8 cellular contexts compared by ENCODE assay signal in genomic region chr17:78839173-78839761, GRCh38. TPM values are rescaled to one million over a fixed set of nuclear protein-coding genes. Genes with fewer than 3 reads are reported as not detected.
DNase-seq lines count a peak whose midpoint lies in the region; ATAC-seq and TF ChIP-seq lines count a peak whose summit lies in the region.

No MANE protein-coding gene starts in this region.

- H3K27me3 Mint-ChIP-seq in endodermal cell (ENCODE audit: insufficient read depth) = no peaks in the 10 kb centered on the region

- DNase-seq in Peyer's patch (no peak), endodermal cell (no peak), 8988T (no peak), occipital lobe (lab: John Stamatoyannopoulos, UW) (no peak), SHP77 (lab: John Stamatoyannopoulos, UW) (no peak)

- no peaks in the 10 kb centered on the region for H3K9me3 Mint-ChIP-seq in endodermal cell

- H3K27me3 ChIP-seq in Peyer's patch = no peaks in the 10 kb centered on the region
- H3K27me3 ChIP-seq in endodermal cell (ENCODE audit: control insufficient read depth, insufficient read depth, low read length, poor library complexity, severe bottlenecking) = no peaks in the 10 kb centered on the region
- H3K27me3 ChIP-seq in neutrophil = no peaks in the 10 kb centered on the region

- H3K27ac Mint-ChIP-seq in endodermal cell = peak overlapping the region; percentile 90

- H3K4me3 Mint-ChIP-seq in endodermal cell = peak overlapping the region; percentile 68

- peaks cover 20% of the 10 kb centered on the region for H3K4me1 Mint-ChIP-seq in endodermal cell

- H3K9ac ChIP-seq in endodermal cell (ENCODE audit: extremely low read depth, low read length, poor library complexity, severe bottlenecking) = peak overlapping the region; percentile 83

- no peak for ATAC-seq in HG03108 (IDR thresholded peaks at IDR 0.05; ENCODE audit: unreplicated experiment)

- TF ChIP-seq CTCF in GM12875 (IDR thresholded peaks at IDR 0.05; ENCODE audit: borderline replicate concordance, insufficient read depth, low read depth, low read length) = no peak
- TF ChIP-seq CTCF in Peyer's patch (IDR thresholded peaks at IDR 0.05) = no peak
- no peak for TF ChIP-seq CTCF in endodermal cell (conservative IDR thresholded peaks at IDR 0.05)
- no peak for TF ChIP-seq CTCF in neutrophil (IDR thresholded peaks at IDR 0.05)

- H3K36me3 ChIP-seq in Peyer's patch = peaks cover 0 to 38% (median 0%) of the 10 kb centered on the region in 3 donors
- H3K36me3 ChIP-seq in endodermal cell (ENCODE audit: control insufficient read depth, insufficient read depth, low read length) = peaks cover 36% of the 10 kb centered on the region
- H3K36me3 ChIP-seq in neutrophil = peaks cover 10% of the 10 kb centered on the region

- TF ChIP-seq POLR2A in Peyer's patch (IDR thresholded peaks at IDR 0.05) = no peak

- peaks cover 36% of the 10 kb centered on the region for H3K36me3 Mint-ChIP-seq in endodermal cell (ENCODE audit: low read depth)

- peak overlapping the region; percentile 82 for H3K4me3 ChIP-seq in GM12875 (ENCODE audit: low read depth, low read length)
- H3K4me3 ChIP-seq in Peyer's patch = peak overlapping the region; percentile 69 to 94 (median 89)
- H3K4me3 ChIP-seq in endodermal cell (ENCODE audit: low read length) = peak overlapping the region; percentile 83
- peak overlapping the region; percentile 84 to 86 for H3K4me3 ChIP-seq in neutrophil (ENCODE audit: low read depth in 1 of 2, low read length in 1 of 2)

- no peaks in the 10 kb centered on the region for H3K9me3 ChIP-seq in Peyer's patch
- no peaks in the 10 kb centered on the region for H3K9me3 ChIP-seq in endodermal cell (ENCODE audit: control insufficient read depth, low read length)
- no peaks in the 10 kb centered on the region for H3K9me3 ChIP-seq in neutrophil

- peaks cover 0 to 21% (median 2%) of the 10 kb centered on the region in 4 donors for H3K4me1 ChIP-seq in Peyer's patch
- no peaks in the 10 kb centered on the region for H3K4me1 ChIP-seq in endodermal cell (ENCODE audit: control insufficient read depth, insufficient read depth, low read length)
- H3K4me1 ChIP-seq in neutrophil (ENCODE audit: control insufficient read depth in 1 of 2, insufficient read depth in 1 of 2, low read depth in 1 of 2, low read length in 1 of 2) = peaks cover 21 to 22% of the 10 kb centered on the region in 2 experiments

- WGBS in endodermal cell (ENCODE audit: insufficient coverage in 1 of 2, insufficient read length in 1 of 2), 2 experiments = 39% methylated on average over 11 to 13 of the region's 13 CpGs

- H3K27ac ChIP-seq in Peyer's patch (peak overlapping the region; percentile 92 to 100 (median 100)), endodermal cell (ENCODE audit: low read depth, low read length) (no peak overlapping the region), neutrophil (peak overlapping the region; percentile 93)

RNA-seq across cellular contexts. Expression of gene USP36, which starts 1.3 kb away (rescaled TPM):
- total RNA-seq in Peyer's patch = 100 to 1,000 TPM in 1 of 4 donors, 10 to 100 TPM in 3; 20.7 to 130 (median 59.9) TPM
- 10 to 100 TPM; 57.1 to 62.5 TPM for total RNA-seq in endodermal cell
- polyA plus RNA-seq in endodermal cell (2013, experiment 1 of 2) = 22.4 TPM
- polyA plus RNA-seq in endodermal cell (2013, experiment 2 of 2) = 26.5 TPM
- 21.4 TPM for total RNA-seq in occipital lobe

RNA-seq across cellular contexts. Expression of gene CYTH1, which starts 57.2 kb away (rescaled TPM):
- total RNA-seq in Peyer's patch = 100 to 1,000 TPM in 2 of 4 donors, 10 to 100 TPM in 2; 88.3 to 262 (median 109) TPM
- total RNA-seq in endodermal cell = 10 to 100 TPM; 23.1 to 27.4 TPM
- 20.3 TPM for polyA plus RNA-seq in endodermal cell (2013, experiment 1 of 2)
- polyA plus RNA-seq in endodermal cell (2013, experiment 2 of 2) = 17.8 TPM
- total RNA-seq in occipital lobe = 82.2 TPM
